9 cellular contexts compared by ENCODE assay signal in the genomic region with DNA sequence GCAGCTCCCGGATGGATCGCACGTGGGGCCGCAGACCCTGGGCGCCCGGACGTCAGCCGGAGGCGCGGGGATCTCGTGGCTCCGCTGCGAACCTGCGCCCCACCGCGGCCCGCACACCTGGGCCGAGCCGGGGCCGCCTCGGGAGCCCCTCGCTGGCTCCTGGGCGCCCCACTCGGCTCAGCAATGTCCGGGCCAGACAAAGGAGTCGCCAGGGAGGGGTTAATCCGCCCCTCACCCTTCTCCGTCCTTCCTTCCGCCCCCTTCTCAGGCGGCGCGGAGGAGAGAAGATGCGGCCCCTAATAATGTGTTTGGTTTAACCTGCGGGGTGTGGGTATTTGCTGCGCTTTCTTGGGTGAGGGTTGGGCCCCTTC. TPM values are rescaled to one million over a fixed set of nuclear protein-coding genes. Genes with fewer than 3 reads are reported as not detected.
DNase-seq lines count a peak whose midpoint lies in the region; ATAC-seq, FAIRE-seq and TF ChIP-seq lines count a peak whose summit lies in the region.
"Had no signal": no experiment of that assay in that cellular context is flagged by ENCODE, and none has a peak within 500 bp of the region (broad histone marks: within the 10 kb centered on the region; RNA-seq: fewer than 3 reads in every experiment).

No MANE protein-coding gene starts in this region.

- TF ChIP-seq CTCF in fibroblast of lung (conservative IDR thresholded peaks at IDR 0.05 in 1 of 2, IDR thresholded peaks at IDR 0.05 in 1 of 2; ENCODE audit: low read depth in 1 of 2, low read length in 2 of 2) (no peak), pancreas (IDR thresholded peaks at IDR 0.05) (no peak)

- DNase-seq in SJCRH30 = no peak
- DNase-seq in fibroblast of lung (ENCODE audit: low read depth in 2 of 2) = peak in 1 of 2 donors; percentile 50
- peak in 4 of 6 donors; percentile 39 to 69 (median 48) for DNase-seq in pancreas
- DNase-seq in dedifferentiated amniotic fluid mesenchymal stem cell (ENCODE audit: extremely low spot score) = no peak
- no peak for DNase-seq in activated CD4-positive, CD25-positive, alpha-beta regulatory T cell (lab: John Stamatoyannopoulos, UW)
- DNase-seq in foreskin melanocyte = no peak
- DNase-seq: central memory CD4-positive, alpha-beta T cell had no signal

- no peak for FAIRE-seq in pancreas (lab: Jason Lieb, UNC)

- H3K9me3 ChIP-seq in BLaER1 = no peaks in the 10 kb centered on the region
- no peaks in the 10 kb centered on the region for H3K9me3 ChIP-seq in SJCRH30 (replicated peaks)
- no peaks in the 10 kb centered on the region for H3K9me3 ChIP-seq in fibroblast of lung (ENCODE audit: control insufficient read depth, insufficient read depth, low read depth, low read length)
- H3K9me3 ChIP-seq in pancreas = no peaks in the 10 kb centered on the region

- 6 to 33% methylated on average over 28 to 35 of the region's 35 CpGs for WGBS in pancreas, 2 donors

- H3K27me3 ChIP-seq in BLaER1 (peaks cover 55% of the 10 kb centered on the region), SJCRH30 (no peaks in the 10 kb centered on the region), fibroblast of lung (ENCODE audit: control insufficient read depth, insufficient read depth, low read length) (no peaks in the 10 kb centered on the region), pancreas (no peaks in the 10 kb centered on the region)

- H3K4me3 ChIP-seq in BLaER1 = peak overlapping the region; percentile 96
- peak overlapping the region; percentile 90 for H3K4me3 ChIP-seq in SJCRH30
- peak overlapping the region; percentile 70 to 99 (median 97) for H3K4me3 ChIP-seq in fibroblast of lung (replicated peaks in 1 of 4; ENCODE audit: control extremely low read depth in 1 of 4, insufficient read depth in 1 of 4, low read depth in 3 of 4, low read length in 4 of 4)
- H3K4me3 ChIP-seq in pancreas = peak overlapping the region; percentile 76 to 86 (median 81)

- intact Hi-C loops in pancreas (cut with DNase I) = loop anchor here in 1 of 3 donors (1.0 kb wide), 1 partner anchor 55 kb away; no protein-coding TSS in a partner anchor

- H3K4me1 ChIP-seq in BLaER1 (peaks cover 61% of the 10 kb centered on the region), SJCRH30 (peaks cover 18% of the 10 kb centered on the region; the same call in 1 of the 2 replicates), fibroblast of lung (ENCODE audit: control insufficient read depth, extremely low read depth, insufficient read depth, low read length) (peaks cover 7% of the 10 kb centered on the region), pancreas (peaks cover 12 to 40% (median 22%) of the 10 kb centered on the region in 3 donors)

- H4K20me1 ChIP-seq in BLaER1 (peaks cover 73% of the 10 kb centered on the region), fibroblast of lung (ENCODE audit: control insufficient read depth, extremely low read depth, insufficient read depth, low read length) (no peaks in the 10 kb centered on the region)

- no peak overlapping the region for H2AFZ ChIP-seq in fibroblast of lung (ENCODE audit: low read length)

- H3K4me2 ChIP-seq in BLaER1 = peak overlapping the region; percentile 96
- H3K4me2 ChIP-seq in fibroblast of lung (ENCODE audit: extremely low read depth, insufficient read depth, low read length) = peak overlapping the region; percentile 95

- peaks cover 30% of the 10 kb centered on the region for H3K36me3 ChIP-seq in BLaER1
- peaks cover 20% of the 10 kb centered on the region for H3K36me3 ChIP-seq in SJCRH30
- H3K36me3 ChIP-seq in fibroblast of lung (ENCODE audit: control insufficient read depth, insufficient read depth, low read length) = peaks cover 1% of the 10 kb centered on the region
- no peaks in the 10 kb centered on the region for H3K36me3 ChIP-seq in pancreas

- H3K79me2 ChIP-seq in fibroblast of lung (ENCODE audit: control insufficient read depth, insufficient read depth, low read length) = peaks cover 66% of the 10 kb centered on the region

- H3K9ac ChIP-seq in BLaER1 (peak overlapping the region; percentile 100), fibroblast of lung (ENCODE audit: insufficient read depth, low read length) (peak overlapping the region; percentile 85)

- ATAC-seq in pancreas = no peak
- no peak for ATAC-seq in GM21360 (IDR thresholded peaks at IDR 0.05; ENCODE audit: unreplicated experiment)

- H3K27ac ChIP-seq in BLaER1 = peak overlapping the region; percentile 99
- H3K27ac ChIP-seq in SJCRH30 = no peak overlapping the region; the same call in 1 of the 2 replicates
- H3K27ac ChIP-seq in fibroblast of lung (ENCODE audit: insufficient read depth, low read length) = peak overlapping the region; percentile 87
- H3K27ac ChIP-seq in pancreas = peak overlapping the region; percentile 96 to 98 (median 97)

RNA-seq across cellular contexts. Expression of a gene that starts 47.6 kb away (rescaled TPM):
- 97.0 and 99.8 TPM in 2 replicates for total RNA-seq in SJCRH30 (2014; rRNA removed; shearing (Covaris generic))
- 53.2 and 60.4 TPM in 2 replicates for total RNA-seq in fibroblast of lung
- polyA plus RNA-seq in fibroblast of lung = 17.8 and 23.6 TPM in 2 replicates
- polyA plus RNA-seq in fibroblast of lung (2012) = 34.2 and 48.6 TPM in 2 replicates
- polyA minus RNA-seq in fibroblast of lung (ENCODE audit: low replicate concordance) = 45.3 and 99.0 TPM in 2 replicates
- 100 to 1,000 TPM in 1 of 6 donors, 10 to 100 TPM in 5; 72.8 to 119 (median 95.7) TPM for total RNA-seq in pancreas
- 100 to 1,000 TPM; 138 to 190 TPM for polyA plus RNA-seq in pancreas

RNA-seq across cellular contexts. Expression of a gene that starts 52.6 kb away (rescaled TPM):
- total RNA-seq in SJCRH30 (2014; rRNA removed; shearing (Covaris generic)) = 17.4 and 20.0 TPM in 2 replicates
- total RNA-seq in fibroblast of lung = 3.9 and 7.3 TPM in 2 replicates
- 1.5 and 1.8 TPM in 2 replicates for polyA plus RNA-seq in fibroblast of lung
- polyA plus RNA-seq in fibroblast of lung (2012) = 6.8 and 7.2 TPM in 2 replicates
- 6.3 and 8.6 TPM in 2 replicates for polyA minus RNA-seq in fibroblast of lung (ENCODE audit: low replicate concordance)
- total RNA-seq in pancreas = 10 to 100 TPM in 2 of 6 donors, 1 to 10 TPM in 4; 8.0 to 11.5 (median 9.6) TPM
- 10 to 100 TPM; 11.4 to 24.1 TPM for polyA plus RNA-seq in pancreas

Comparison
In these comparisons a context has a peak if more than half of its experiments do, and no peak if none do; other contexts are left out.
1. DNase-seq: peak in pancreas (4 of 6); none in SJCRH30 (0 of 2), dedifferentiated amniotic fluid mesenchymal stem cell (single experiment), activated CD4-positive, CD25-positive, alpha-beta regulatory T cell (0 of 4) and foreskin melanocyte (single experiment).
2. Peak in every context shown above with its lines, with median percentiles within 50 percentile points of each other: H3K4me3 ChIP-seq.